ENCODE assay signal across 8 cellular contexts in the genomic region with DNA sequence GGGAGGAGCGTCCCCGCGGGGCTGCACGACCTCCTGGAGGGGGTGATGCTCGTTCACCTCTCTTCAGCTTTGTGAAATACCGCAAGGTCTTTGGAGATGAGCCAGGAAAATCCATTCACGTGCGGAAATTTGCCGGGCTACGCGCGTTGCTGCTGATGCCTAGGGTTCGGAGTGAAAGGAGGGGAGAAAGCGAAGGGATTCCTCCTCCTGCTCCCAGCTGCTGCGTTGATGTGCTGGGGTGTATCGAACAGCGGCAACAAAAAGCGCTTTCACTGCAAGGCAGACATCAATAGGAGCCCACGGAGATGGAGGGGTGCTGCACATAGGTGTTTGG. TPM values are rescaled to one million over a fixed set of nuclear protein-coding genes. Genes with fewer than 3 reads are reported as not detected.
DNase-seq lines count a peak whose midpoint lies in the region; ATAC-seq and TF ChIP-seq lines count a peak whose summit lies in the region.

No MANE protein-coding gene starts in this region.

- H3K9me3 ChIP-seq in endodermal cell (ENCODE audit: control insufficient read depth, low read length): no peaks in the 10 kb centered on the region

- no peaks in the 10 kb centered on the region for H3K36me3 ChIP-seq in endodermal cell (ENCODE audit: control insufficient read depth, insufficient read depth, low read length)

- H3K4me3 ChIP-seq in endodermal cell (ENCODE audit: low read length) (peak overlapping the region; percentile 79), lower leg skin (ENCODE audit: low read depth, poor library complexity, severe bottlenecking) (no peak overlapping the region)

- no peaks in the 10 kb centered on the region for H3K9me3 Mint-ChIP-seq in stimulated activated naive CD8-positive, alpha-beta T cell treated with anti-CD3 and anti-CD28 coated beads, Interleukin-15, amount 100 ng/mL, for 72 hours
- H3K9me3 Mint-ChIP-seq in endodermal cell: no peaks in the 10 kb centered on the region
- no peaks in the 10 kb centered on the region for H3K9me3 Mint-ChIP-seq in nephron

- 5 to 11% methylated on average over 8 to 19 of the region's 19 CpGs for WGBS in endodermal cell (ENCODE audit: insufficient coverage in 1 of 2, insufficient read length in 1 of 2), 2 experiments
- WGBS in lower leg skin, 2 donors: 7 to 8% methylated on average over 19 of the region's 19 CpGs

- no peak for TF ChIP-seq CTCF in endodermal cell (conservative IDR thresholded peaks at IDR 0.05)
- TF ChIP-seq CTCF in nephron (IDR thresholded peaks at IDR 0.05; ENCODE audit: unreplicated experiment in 3 of 3): no peak
- TF ChIP-seq CTCF in lower leg skin (IDR thresholded peaks at IDR 0.05): no peak

- H3K27me3 ChIP-seq in endodermal cell (ENCODE audit: control insufficient read depth, insufficient read depth, low read length, poor library complexity, severe bottlenecking): peaks cover 88% of the 10 kb centered on the region

- H3K36me3 Mint-ChIP-seq in endodermal cell (ENCODE audit: low read depth): no peaks in the 10 kb centered on the region
- no peaks in the 10 kb centered on the region for H3K36me3 Mint-ChIP-seq in nephron (ENCODE audit: low read depth)

- H3K4me1 ChIP-seq in endodermal cell (ENCODE audit: control insufficient read depth, insufficient read depth, low read length): no peaks in the 10 kb centered on the region

- no peak overlapping the region for H3K27ac Mint-ChIP-seq in stimulated activated naive CD8-positive, alpha-beta T cell treated with anti-CD3 and anti-CD28 coated beads, Interleukin-15, amount 100 ng/mL, for 72 hours
- H3K27ac Mint-ChIP-seq in endodermal cell: no peak overlapping the region
- H3K27ac Mint-ChIP-seq in nephron: no peak overlapping the region

- H3K27ac ChIP-seq in endodermal cell (ENCODE audit: low read depth, low read length): no peak overlapping the region

- ATAC-seq in stimulated activated naive CD8-positive, alpha-beta T cell treated with anti-CD3 and anti-CD28 coated beads, Interleukin-15, amount 100 ng/mL, for 72 hours: no peak
- ATAC-seq in stimulated activated naive CD8-positive, alpha-beta T cell treated with anti-CD3 and anti-CD28 coated beads, Interleukin-15, Interleukin-2, amounts not matched to agents 100 U/mL and 50 U/mL, for 24 hours: no peak
- no peak for ATAC-seq in HG03196 (IDR thresholded peaks at IDR 0.05; ENCODE audit: unreplicated experiment)

- peaks cover 75% of the 10 kb centered on the region for H3K27me3 Mint-ChIP-seq in stimulated activated naive CD8-positive, alpha-beta T cell treated with anti-CD3 and anti-CD28 coated beads, Interleukin-15, amount 100 ng/mL, for 72 hours
- H3K27me3 Mint-ChIP-seq in endodermal cell (ENCODE audit: insufficient read depth) (peaks cover 74% of the 10 kb centered on the region), nephron (ENCODE audit: low read depth) (peaks cover 79% of the 10 kb centered on the region)

- intact Hi-C loops in lower leg skin (cut with DNase I; ENCODE audit: low total_unique reads): no loop called here

- DNase-seq in stimulated activated naive CD8-positive, alpha-beta T cell treated with anti-CD3 and anti-CD28 coated beads, Interleukin-15, amount 100 ng/mL, for 72 hours: no peak
- DNase-seq in stimulated activated naive CD8-positive, alpha-beta T cell treated with anti-CD3 and anti-CD28 coated beads, Interleukin-15, Interleukin-2, amounts not matched to agents 100 U/mL and 50 U/mL, for 24 hours: no peak
- DNase-seq in endodermal cell: no peak
- no peak for DNase-seq in RKO (ENCODE audit: low spot score)
- DNase-seq in lower leg skin (ENCODE audit: low spot score in 2 of 2): no peak
- DNase-seq in stimulated activated CD8-positive, alpha-beta memory T cell treated with anti-CD3 and anti-CD28 coated beads, Interleukin-4, amount 100 ng/mL, for 48 hours: no peak

- H3K4me3 Mint-ChIP-seq in stimulated activated naive CD8-positive, alpha-beta T cell treated with anti-CD3 and anti-CD28 coated beads, Interleukin-15, amount 100 ng/mL, for 72 hours: peak overlapping the region; percentile 44 to 99
- H3K4me3 Mint-ChIP-seq in endodermal cell (peak overlapping the region; percentile 60), nephron (peak overlapping the region; percentile 84 to 85 (median 85))

- no peak for TF ChIP-seq POLR2A in lower leg skin (IDR thresholded peaks at IDR 0.05)

- H3K9ac ChIP-seq in endodermal cell (ENCODE audit: extremely low read depth, low read length, poor library complexity, severe bottlenecking): no peak overlapping the region

- peaks cover 32% of the 10 kb centered on the region for H3K4me1 Mint-ChIP-seq in stimulated activated naive CD8-positive, alpha-beta T cell treated with anti-CD3 and anti-CD28 coated beads, Interleukin-15, amount 100 ng/mL, for 72 hours
- H3K4me1 Mint-ChIP-seq in endodermal cell (peaks cover 4% of the 10 kb centered on the region), nephron (peaks cover 9% of the 10 kb centered on the region)

RNA-seq across cellular contexts. Expression of a gene that starts 0.4 kb away (rescaled TPM):
- total RNA-seq in endodermal cell: under 1 TPM; 0.31 to 0.42 TPM
- polyA plus RNA-seq in endodermal cell (2013, experiment 1 of 2): 0.57 TPM
- polyA plus RNA-seq in endodermal cell (2013, experiment 2 of 2): 0.46 TPM
- not detected for total RNA-seq in lower leg skin
